ENCODE assay signal across 7 cellular contexts in the genomic region with DNA sequence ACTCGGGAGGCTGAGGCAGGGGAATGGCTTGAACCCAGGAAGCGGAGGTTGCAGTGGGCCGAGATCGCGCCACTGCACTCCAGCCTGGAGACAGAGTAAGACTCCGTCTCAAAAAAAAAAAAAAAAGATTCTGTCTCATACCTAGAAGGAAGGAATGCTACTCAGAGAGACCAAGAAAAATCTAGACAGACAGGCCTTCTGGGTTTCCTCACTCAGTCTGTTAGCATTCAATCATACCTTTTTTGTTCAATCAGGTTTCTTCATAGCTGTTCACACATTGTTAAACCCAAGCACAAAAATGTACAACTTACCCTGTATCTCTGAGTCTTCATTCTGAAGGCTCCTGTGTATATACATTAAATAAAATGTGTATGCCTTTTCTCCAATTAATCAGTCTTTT.
"Had no signal": no experiment of that assay in that cellular context is flagged by ENCODE, and none has a peak within 500 bp of the region (broad histone marks: within the 10 kb centered on the region; RNA-seq: fewer than 3 reads in every experiment).

No MANE protein-coding gene starts in this region.

- H3K36me3 Mint-ChIP-seq: IgD-negative memory B cell had no signal

- ATAC-seq: HepG2, K562 had no signal

- DNase-seq: IMR-90, KBM-7, KG1 had no signal

- H3K27ac Mint-ChIP-seq: IgD-negative memory B cell had no signal

- H3K4me3 ChIP-seq: K562 had no signal

- H3K27ac ChIP-seq: HL-60 had no signal
